Comparison of ENCODE assay signal across 10 cellular contexts in the genomic region with DNA sequence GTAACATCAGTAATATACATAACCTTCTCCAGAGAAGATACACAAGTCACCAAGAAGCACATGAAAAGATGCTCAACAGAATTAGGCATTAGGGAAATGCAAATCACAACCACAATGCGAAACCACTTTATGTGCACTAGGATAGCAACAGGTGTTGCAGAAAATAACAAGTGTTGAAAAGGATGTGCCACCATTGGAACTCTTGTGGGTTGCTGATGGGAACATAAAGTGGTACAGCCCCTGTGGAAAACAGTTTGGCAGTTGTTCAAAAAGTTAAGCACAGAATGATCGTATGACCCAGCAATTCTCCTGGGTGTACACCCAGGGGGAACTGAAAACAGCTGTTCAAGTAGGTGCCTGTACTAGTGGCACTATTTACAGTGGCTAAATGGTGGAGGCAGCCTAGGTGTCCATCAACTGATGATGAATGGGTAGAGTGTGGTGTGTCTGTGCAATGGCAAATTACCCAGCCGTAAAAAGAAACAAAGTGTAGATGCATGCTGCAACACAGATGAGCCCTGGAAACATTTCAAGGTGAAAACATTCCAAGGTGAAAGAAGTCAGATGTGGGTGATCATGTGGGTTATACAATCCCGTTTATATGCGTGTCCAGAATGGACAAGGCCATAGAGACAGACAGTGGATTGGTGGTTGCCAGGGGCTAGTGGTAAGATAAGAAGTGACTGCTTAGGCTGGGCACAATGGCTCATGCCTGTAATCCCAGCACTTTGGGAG. TPM values are rescaled to one million over a fixed set of nuclear protein-coding genes. Genes with fewer than 3 reads are reported as not detected.
DNase-seq lines count a peak whose midpoint lies in the region; ATAC-seq and TF ChIP-seq lines count a peak whose summit lies in the region.
"Had no signal": no experiment of that assay in that cellular context is flagged by ENCODE, and none has a peak within 500 bp of the region (broad histone marks: within the 10 kb centered on the region; RNA-seq: fewer than 3 reads in every experiment).

No MANE protein-coding gene starts in this region.

- peaks cover 60% of the 10 kb centered on the region for H3K36me3 Mint-ChIP-seq in activated naive CD8-positive, alpha-beta T cell treated with anti-CD3 and anti-CD28 coated beads, Interleukin-2, amount 10 ng/mL, durations not matched to agents 7 days and 5 days

- H3K4me3 ChIP-seq in heart left ventricle, result no peak overlapping the region
- H3K4me3 ChIP-seq: right lobe of liver, SJSA1 had no signal

- no peak for TF ChIP-seq POLR2A in heart left ventricle (IDR thresholded peaks at IDR 0.05)

- no peak for TF ChIP-seq CTCF in heart left ventricle (IDR thresholded peaks at IDR 0.05)

- ATAC-seq in heart left ventricle, result peak; percentile 9 to 71 (median 36)
- ATAC-seq in HG03103 (IDR thresholded peaks at IDR 0.05; ENCODE audit: low read depth, unreplicated experiment), result peak; percentile 96
- peak; percentile 47 for ATAC-seq in activated naive CD8-positive, alpha-beta T cell treated with anti-CD3 and anti-CD28 coated beads, Interleukin-2, amount 10 ng/mL, durations not matched to agents 7 days and 5 days (ENCODE audit: low read depth)

- no peak overlapping the region for H3K27ac Mint-ChIP-seq in activated naive CD8-positive, alpha-beta T cell treated with anti-CD3 and anti-CD28 coated beads, Interleukin-2, amount 10 ng/mL, durations not matched to agents 7 days and 5 days

- intact Hi-C loops in heart left ventricle (cut with DNase I) (loop anchor here in 1 of 10 donors (5.0 kb wide), 1 partner anchor 41 kb away; no protein-coding TSS in a partner anchor), cardiac septum (cut with DNase I) (no loop called here)

- peaks cover 0 to 67% (median 61%) of the 10 kb centered on the region in 9 donors for H3K36me3 ChIP-seq in heart left ventricle
- H3K36me3 ChIP-seq: SJSA1 had no signal

- H3K27me3 ChIP-seq in heart left ventricle, result no peaks in the 10 kb centered on the region
- H3K27me3 ChIP-seq: right lobe of liver had no signal

- no peak overlapping the region for H3K4me3 Mint-ChIP-seq in activated naive CD8-positive, alpha-beta T cell treated with anti-CD3 and anti-CD28 coated beads, Interleukin-2, amount 10 ng/mL, durations not matched to agents 7 days and 5 days

- 44 to 61% (median 53%) methylated on average over 5 of the region's 5 CpGs for WGBS in heart left ventricle, 4 donors

- H3K27me3 Mint-ChIP-seq in activated naive CD8-positive, alpha-beta T cell treated with anti-CD3 and anti-CD28 coated beads, Interleukin-2, amount 10 ng/mL, durations not matched to agents 7 days and 5 days, result no peaks in the 10 kb centered on the region

- H3K4me1 ChIP-seq in heart left ventricle, result peaks cover 0 to 23% (median 0%) of the 10 kb centered on the region in 12 donors
- H3K4me1 ChIP-seq: SJSA1 had no signal

- POLR2A ChIA-PET in activated naive CD8-positive, alpha-beta T cell treated with anti-CD3 and anti-CD28 coated beads, Interleukin-2, amount 10 ng/mL, durations not matched to agents 7 days and 5 days (lab: Charles Lee), result interaction anchor here (0.6 kb wide), 1 partner anchor 14 kb away, joined by 3 read pairs; no protein-coding TSS in a partner anchor

- peak overlapping the region in 3 of 12 donors; percentile 7 to 29 (median 13) for H3K27ac ChIP-seq in heart left ventricle
- H3K27ac ChIP-seq: SJSA1 had no signal

- peaks cover 0 to 14% (median 6%) of the 10 kb centered on the region in 12 donors for H3K9me3 ChIP-seq in heart left ventricle
- H3K9me3 ChIP-seq: right lobe of liver had no signal

- H3K9me3 Mint-ChIP-seq in activated naive CD8-positive, alpha-beta T cell treated with anti-CD3 and anti-CD28 coated beads, Interleukin-2, amount 10 ng/mL, durations not matched to agents 7 days and 5 days, result peaks cover 10% of the 10 kb centered on the region

- DNase-seq in heart left ventricle, result peak in 1 of 5 donors; percentile 7
- no peak for DNase-seq in cardiac septum (ENCODE audit: low spot score)
- no peak for DNase-seq in activated naive CD8-positive, alpha-beta T cell treated with anti-CD3 and anti-CD28 coated beads, Interleukin-2, amount 10 ng/mL, durations not matched to agents 7 days and 5 days
- no peak for DNase-seq in stimulated activated CD4-positive, alpha-beta T cell treated with anti-CD3 and anti-CD28 coated beads, Interleukin-2, amount 100 ng/mL, for 48 hours
- DNase-seq in glomerular visceral epithelial cell (ENCODE audit: extremely low spot score), result no peak
- DNase-seq in SK-N-DZ (ENCODE audit: low spot score), result no peak
- no peak for DNase-seq in NCI-H146 (lab: John Stamatoyannopoulos, UW)

- peaks cover 17% of the 10 kb centered on the region for H3K4me1 Mint-ChIP-seq in activated naive CD8-positive, alpha-beta T cell treated with anti-CD3 and anti-CD28 coated beads, Interleukin-2, amount 10 ng/mL, durations not matched to agents 7 days and 5 days

RNA-seq across cellular contexts. Expression of a gene that starts 27.2 kb away (rescaled TPM):
- total RNA-seq in heart left ventricle (100 to 1,000 TPM in 7 of 9 donors, 10 to 100 TPM in 2; 82.5 to 207 (median 119) TPM), cardiac septum (116 TPM)
- polyA plus RNA-seq in heart left ventricle, result 100 to 1,000 TPM in 1 of 2 donors, 10 to 100 TPM in 1; 92.9 to 245 TPM
- 100 to 1,000 TPM; 108 to 110 TPM for total RNA-seq in activated naive CD8-positive, alpha-beta T cell treated with anti-CD3 and anti-CD28 coated beads, Interleukin-2, amount 10 ng/mL, durations not matched to agents 7 days and 5 days
- 0.06 TPM in 1 of 2 replicates, not detected in the other for polyA plus RNA-seq in SK-N-DZ (2014; cell fraction: cytosol; rRNA removed)
- not detected in 2 replicates for polyA plus RNA-seq in SK-N-DZ (2014; cell fraction: nucleus; rRNA removed)

RNA-seq across cellular contexts. Expression of a gene that starts 39.1 kb away (rescaled TPM):
- total RNA-seq in heart left ventricle (100 to 1,000 TPM; 179 to 287 (median 220) TPM), cardiac septum (257 TPM)
- 100 to 1,000 TPM; 171 to 202 TPM for polyA plus RNA-seq in heart left ventricle
- total RNA-seq in activated naive CD8-positive, alpha-beta T cell treated with anti-CD3 and anti-CD28 coated beads, Interleukin-2, amount 10 ng/mL, durations not matched to agents 7 days and 5 days, result 100 to 1,000 TPM; 518 to 538 TPM
- 82.5 and 86.8 TPM in 2 replicates for polyA plus RNA-seq in SK-N-DZ (2014; cell fraction: cytosol; rRNA removed)
- 62.4 and 66.7 TPM in 2 replicates for polyA plus RNA-seq in SK-N-DZ (2014; cell fraction: nucleus; rRNA removed)

RNA-seq across cellular contexts. Expression of a gene that starts 56.3 kb away (rescaled TPM):
- total RNA-seq in heart left ventricle (10 to 100 TPM; 27.5 to 71.4 (median 40.1) TPM), cardiac septum (29.4 TPM)
- polyA plus RNA-seq in heart left ventricle, result 10 to 100 TPM; 22.8 to 31.6 TPM
- total RNA-seq in activated naive CD8-positive, alpha-beta T cell treated with anti-CD3 and anti-CD28 coated beads, Interleukin-2, amount 10 ng/mL, durations not matched to agents 7 days and 5 days, result 10 to 100 TPM; 19.3 to 20.6 TPM
- polyA plus RNA-seq in SK-N-DZ (2014; cell fraction: cytosol; rRNA removed), result 7.3 and 11.9 TPM in 2 replicates
- polyA plus RNA-seq in SK-N-DZ (2014; cell fraction: nucleus; rRNA removed), result 1.3 and 3.5 TPM in 2 replicates

Comparison
In these comparisons a context has a peak if more than half of its experiments do, and no peak if none do; other contexts are left out.
1. ATAC-seq: peak in every context shown above with its lines; median percentile 96 in HG03103; 47 in activated naive CD8-positive, alpha-beta T cell treated with anti-CD3 and anti-CD28 coated beads, Interleukin-2, amount 10 ng/mL, durations not matched to agents 7 days and 5 days; 36 in heart left ventricle.